8 cellular contexts compared by ENCODE assay signal in the genomic region with DNA sequence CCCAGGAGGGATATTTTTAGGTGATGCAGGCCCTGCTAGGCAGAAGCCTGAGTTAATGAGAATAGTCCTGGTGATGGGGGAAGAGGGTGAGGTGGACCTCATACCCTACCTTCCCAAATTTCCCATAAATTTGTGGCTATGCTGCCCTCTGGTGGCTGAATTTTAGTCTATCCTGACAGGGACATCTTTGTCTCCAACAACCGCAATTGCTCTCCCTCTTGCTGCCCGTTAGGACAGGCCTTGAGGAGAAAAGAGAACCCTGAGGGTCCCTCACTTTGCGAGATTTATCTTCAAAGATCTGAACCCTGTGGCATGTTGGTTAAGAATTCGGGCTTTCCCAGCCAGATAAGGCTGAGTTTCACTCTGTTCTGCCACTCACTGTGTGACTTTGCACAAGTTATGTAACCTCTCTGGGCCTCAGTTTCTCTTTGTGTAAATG. TPM values are rescaled to one million over a fixed set of nuclear protein-coding genes. Genes with fewer than 3 reads are reported as not detected.
DNase-seq lines count a peak whose midpoint lies in the region; ATAC-seq and TF ChIP-seq lines count a peak whose summit lies in the region.

No MANE protein-coding gene starts in this region.

- H3K9me3 Mint-ChIP-seq in endodermal cell: no peaks in the 10 kb centered on the region
- H3K9me3 Mint-ChIP-seq in naive thymus-derived CD4-positive, alpha-beta T cell: no peaks in the 10 kb centered on the region

- POLR2A ChIA-PET in naive thymus-derived CD4-positive, alpha-beta T cell (lab: Charles Lee): interaction anchor here (1.4 kb wide), 1 partner anchor 42 kb away, joined by 3 read pairs; no protein-coding TSS in a partner anchor

- TF ChIP-seq CTCF in endodermal cell (conservative IDR thresholded peaks at IDR 0.05): peak; percentile 86

- CTCF ChIA-PET in naive thymus-derived CD4-positive, alpha-beta T cell (lab: Charles Lee): interaction anchor here (1.0 to 1.2 kb wide), 3 partner anchors 26 to 50 kb away, joined by 3 to 7 read pairs (median 4); no protein-coding TSS in a partner anchor

- peaks cover 5% of the 10 kb centered on the region for H3K4me1 ChIP-seq in endodermal cell (ENCODE audit: control insufficient read depth, insufficient read depth, low read length)
- peaks cover 4 to 5% of the 10 kb centered on the region in 2 donors for H3K4me1 ChIP-seq in naive thymus-derived CD4-positive, alpha-beta T cell (ENCODE audit: control insufficient read depth in 2 of 2, insufficient read depth in 2 of 2, low read length in 2 of 2)

- H3K27ac ChIP-seq in endodermal cell (ENCODE audit: low read depth, low read length): peak overlapping the region; percentile 73
- no peak overlapping the region for H3K27ac ChIP-seq in naive thymus-derived CD4-positive, alpha-beta T cell (ENCODE audit: low read depth, low read length)

- H3K27ac Mint-ChIP-seq in T-helper 17 cell (peak overlapping the region; percentile 14), endodermal cell (no peak overlapping the region)
- peak overlapping the region in 6 of 9 donors; percentile 14 to 65 (median 53) for H3K27ac Mint-ChIP-seq in naive thymus-derived CD4-positive, alpha-beta T cell

- H3K36me3 Mint-ChIP-seq in T-helper 17 cell (ENCODE audit: low read depth): peaks cover 5% of the 10 kb centered on the region
- H3K36me3 Mint-ChIP-seq in endodermal cell (ENCODE audit: low read depth): peaks cover 55% of the 10 kb centered on the region
- H3K36me3 Mint-ChIP-seq in naive thymus-derived CD4-positive, alpha-beta T cell: peaks cover 8 to 48% (median 25%) of the 10 kb centered on the region in 5 donors

- H3K4me1 Mint-ChIP-seq in T-helper 17 cell (peaks cover 30% of the 10 kb centered on the region), endodermal cell (peaks cover 21% of the 10 kb centered on the region)
- H3K4me1 Mint-ChIP-seq in naive thymus-derived CD4-positive, alpha-beta T cell: peaks cover 27 to 46% (median 36%) of the 10 kb centered on the region in 7 donors

- ATAC-seq in T-helper 17 cell: peak; percentile 7
- peak; percentile 43 for ATAC-seq in naive thymus-derived CD4-positive, alpha-beta T cell
- ATAC-seq in GM18867 (IDR thresholded peaks at IDR 0.05; ENCODE audit: unreplicated experiment): no peak
- no peak for ATAC-seq in HG02759 (IDR thresholded peaks at IDR 0.05; ENCODE audit: unreplicated experiment)

- intact Hi-C loops in naive thymus-derived CD4-positive, alpha-beta T cell (cut with micrococcal nuclease): loop anchor here in 1 of 2 donors (5.0 kb wide), 1 partner anchor 103 kb away; the partner anchor contains the start of gene NCKAP1L

- no peaks in the 10 kb centered on the region for H3K9me3 ChIP-seq in T-helper 17 cell (ENCODE audit: control insufficient read depth, low read length, poor library complexity, severe bottlenecking)
- H3K9me3 ChIP-seq in endodermal cell (ENCODE audit: control insufficient read depth, low read length): no peaks in the 10 kb centered on the region
- no peaks in the 10 kb centered on the region for H3K9me3 ChIP-seq in naive thymus-derived CD4-positive, alpha-beta T cell (ENCODE audit: control insufficient read depth in 2 of 3, low read length in 3 of 3)

- H3K4me3 Mint-ChIP-seq in T-helper 17 cell: peak overlapping the region; percentile 9
- H3K4me3 Mint-ChIP-seq in endodermal cell: no peak overlapping the region
- peak overlapping the region in 6 of 10 donors; percentile 16 to 40 (median 26) for H3K4me3 Mint-ChIP-seq in naive thymus-derived CD4-positive, alpha-beta T cell

- H3K36me3 ChIP-seq in endodermal cell (ENCODE audit: control insufficient read depth, insufficient read depth, low read length): peaks cover 57% of the 10 kb centered on the region
- H3K36me3 ChIP-seq in naive thymus-derived CD4-positive, alpha-beta T cell (ENCODE audit: control insufficient read depth in 2 of 3, insufficient read depth in 3 of 3, low read length in 3 of 3): peaks cover 25 to 50% (median 32%) of the 10 kb centered on the region in 3 experiments

- peak; percentile 75 for DNase-seq in activated effector memory CD4-positive, alpha-beta T cell treated with anti-CD3 and anti-CD28 coated beads, Interleukin-2, amount 50 U/mL, for 16 hours
- no peak for DNase-seq in activated effector memory CD4-positive, alpha-beta T cell treated with Interleukin-2 at 50 U/mL for 16 hours
- DNase-seq in NCI-H1092 treated with DMSO at 0.1 percent for 48 hours (lab: John Stamatoyannopoulos, UW) (peak; percentile 54), T-helper 17 cell (no peak), endodermal cell (peak; percentile 93)
- peak in 3 of 9 donors; percentile 13 to 42 (median 26) for DNase-seq in naive thymus-derived CD4-positive, alpha-beta T cell

- no peak overlapping the region for H3K9ac ChIP-seq in endodermal cell (ENCODE audit: extremely low read depth, low read length, poor library complexity, severe bottlenecking)

- H3K27me3 ChIP-seq in endodermal cell (ENCODE audit: control insufficient read depth, insufficient read depth, low read length, poor library complexity, severe bottlenecking): no peaks in the 10 kb centered on the region
- no peaks in the 10 kb centered on the region for H3K27me3 ChIP-seq in naive thymus-derived CD4-positive, alpha-beta T cell (ENCODE audit: control insufficient read depth in 2 of 2, insufficient read depth in 2 of 2, low read length in 2 of 2)

- H3K27me3 Mint-ChIP-seq in T-helper 17 cell: no peaks in the 10 kb centered on the region
- peaks cover 18% of the 10 kb centered on the region for H3K27me3 Mint-ChIP-seq in endodermal cell (ENCODE audit: insufficient read depth)
- H3K27me3 Mint-ChIP-seq in naive thymus-derived CD4-positive, alpha-beta T cell: no peaks in the 10 kb centered on the region

- WGBS in endodermal cell (ENCODE audit: insufficient coverage in 1 of 2, insufficient read length in 1 of 2), 2 experiments: 38 to 39% methylated on average over 3 to 4 of the region's 4 CpGs

- H3K4me3 ChIP-seq in endodermal cell (ENCODE audit: low read length): no peak overlapping the region
- H3K4me3 ChIP-seq in naive thymus-derived CD4-positive, alpha-beta T cell (ENCODE audit: low read length): no peak overlapping the region

RNA-seq across cellular contexts. Expression of gene ZNF385A, which starts 9.8 kb away (rescaled TPM):
- total RNA-seq in T-helper 17 cell (1 to 10 TPM; 3.4 to 5.7 TPM), endodermal cell (10 to 100 TPM; 10.5 to 16.3 TPM)
- polyA plus RNA-seq in endodermal cell (2013, experiment 1 of 2): 39.3 TPM
- 35.5 TPM for polyA plus RNA-seq in endodermal cell (2013, experiment 2 of 2)
- 10 to 100 TPM in 1 of 5 experiments, 1 to 10 TPM in 4; 1.3 to 69.9 (median 1.4) TPM for total RNA-seq in naive thymus-derived CD4-positive, alpha-beta T cell
- polyA plus RNA-seq in naive thymus-derived CD4-positive, alpha-beta T cell: under 1 TPM; 0.39 to 0.78 TPM

RNA-seq across cellular contexts. Expression of gene ITGA5, which starts 24.8 kb away (rescaled TPM):
- 10 to 100 TPM; 61.6 to 71.4 TPM for total RNA-seq in T-helper 17 cell
- total RNA-seq in endodermal cell: 100 to 1,000 TPM; 189 to 243 TPM
- polyA plus RNA-seq in endodermal cell (2013, experiment 1 of 2): 71.1 TPM
- 77.0 TPM for polyA plus RNA-seq in endodermal cell (2013, experiment 2 of 2)
- total RNA-seq in naive thymus-derived CD4-positive, alpha-beta T cell: 100 to 1,000 TPM in 4 of 5 experiments, 10 to 100 TPM in 1; 73.9 to 169 (median 145) TPM
- polyA plus RNA-seq in naive thymus-derived CD4-positive, alpha-beta T cell: 10 to 100 TPM; 26.5 to 82.4 TPM

RNA-seq across cellular contexts. Expression of gene GPR84, which starts 30.0 kb away (rescaled TPM):
- total RNA-seq in T-helper 17 cell (under 1 TPM; 0.57 to 0.99 TPM), endodermal cell (not detected)
- 0.11 TPM for polyA plus RNA-seq in endodermal cell (2013, experiment 1 of 2)
- polyA plus RNA-seq in endodermal cell (2013, experiment 2 of 2): not detected
- total RNA-seq in naive thymus-derived CD4-positive, alpha-beta T cell: 10 to 100 TPM in 1 of 5 experiments, 1 to 10 TPM in 2, not detected in 2; 1.2 to 13.1 (median 3.9) TPM
- not detected for polyA plus RNA-seq in naive thymus-derived CD4-positive, alpha-beta T cell

Comparison
In these comparisons a context has a peak if more than half of its experiments do, and no peak if none do; other contexts are left out.
1. DNase-seq: peak in activated effector memory CD4-positive, alpha-beta T cell treated with anti-CD3 and anti-CD28 coated beads, Interleukin-2, amount 50 U/mL, for 16 hours (single experiment), NCI-H1092 treated with DMSO at 0.1 percent for 48 hours (single experiment) and endodermal cell (single experiment); none in activated effector memory CD4-positive, alpha-beta T cell treated with Interleukin-2 at 50 U/mL for 16 hours (single experiment) and T-helper 17 cell (0 of 3).
2. ATAC-seq: peak in T-helper 17 cell (single experiment) and naive thymus-derived CD4-positive, alpha-beta T cell (single experiment); none in GM18867 (single experiment) and HG02759 (single experiment).